Comparison of ENCODE assay signal across 10 cellular contexts in genomic region chr2:163737169-163737439, GRCh38. TPM values are rescaled to one million over a fixed set of nuclear protein-coding genes. Genes with fewer than 3 reads are reported as not detected.
A peak's percentile ranks its signal among the peaks of the same experiment; 100 is the strongest.
DNase-seq lines count a peak whose midpoint lies in the region; ATAC-seq and TF ChIP-seq lines count a peak whose summit lies in the region.
"Had no signal": no experiment of that assay in that cellular context is flagged by ENCODE, and none has a peak within 500 bp of the region (broad histone marks: within the 10 kb centered on the region; RNA-seq: fewer than 3 reads in every experiment).

No MANE protein-coding gene starts in this region.

- no peak overlapping the region for H2BK15ac ChIP-seq in mesenchymal stem cell (ENCODE audit: low read depth, poor library complexity, severe bottlenecking)

- peak overlapping the region; percentile 74 for H4K8ac ChIP-seq in mesenchymal stem cell (ENCODE audit: low read length)

- no peak overlapping the region for H2BK5ac ChIP-seq in mesenchymal stem cell (ENCODE audit: low read depth, low read length, poor library complexity, severe bottlenecking)

- peak overlapping the region; percentile 91 for H3K27ac Mint-ChIP-seq in chondrocyte (ENCODE audit: unreplicated experiment)

- peak overlapping the region; percentile 92 for H3K4me3 Mint-ChIP-seq in chondrocyte (ENCODE audit: unreplicated experiment)

- ATAC-seq in HG02678 (IDR thresholded peaks at IDR 0.05; ENCODE audit: unreplicated experiment): no peak
- ATAC-seq in HG03175 (IDR thresholded peaks at IDR 0.05; ENCODE audit: unreplicated experiment): no peak

- no peak overlapping the region for H3K4ac ChIP-seq in mesenchymal stem cell (ENCODE audit: low read depth in 1 of 2, low read length in 2 of 2)

- H2BK12ac ChIP-seq in mesenchymal stem cell (ENCODE audit: low read length in 2 of 2): peak overlapping the region; percentile 0 to 11

- 27% methylated on average over 6 of the region's 6 CpGs for WGBS in mesenchymal stem cell
- WGBS in testis, 2 donors: 17 to 25% methylated on average over 6 of the region's 6 CpGs

- no peak overlapping the region for H3K23ac ChIP-seq in mesenchymal stem cell (ENCODE audit: low read length in 2 of 2)

- no peak for TF ChIP-seq CTCF in chondrocyte (IDR thresholded peaks at IDR 0.05)
- no peak for TF ChIP-seq CTCF in testis (IDR thresholded peaks at IDR 0.05)

- peak overlapping the region; percentile 85 for H3K27ac ChIP-seq in mesenchymal stem cell (ENCODE audit: low read length, poor library complexity, severe bottlenecking)
- H3K27ac ChIP-seq in testis: peak overlapping the region; percentile 80 to 93

- H3K9me3 Mint-ChIP-seq in chondrocyte (ENCODE audit: low read depth): peaks cover 3% of the 10 kb centered on the region

- H3K9me3 ChIP-seq in mesenchymal stem cell (ENCODE audit: control insufficient read depth, low read length): no peaks in the 10 kb centered on the region
- H3K9me3 ChIP-seq in testis: no peaks in the 10 kb centered on the region

- DNase-seq in NCI-H526 (lab: John Stamatoyannopoulos, UW) (peak; percentile 69 to 81), chondrocyte (ENCODE audit: low spot score) (no peak), mesenchymal stem cell (no peak), testis (peak; percentile 18), kidney tubule cell (ENCODE audit: low spot score) (no peak), medulla oblongata (ENCODE audit: extremely low spot score) (no peak)
- DNase-seq: activated naive CD4-positive, alpha-beta T cell treated with Interleukin-2 at 50 U/mL for 16 hours; stimulated activated CD4-positive, alpha-beta T cell treated with anti-CD3 and anti-CD28 coated beads, Interleukin-15, amount 100 ng/mL, for 24 hours had no signal

- no peak overlapping the region for H2BK120ac ChIP-seq in mesenchymal stem cell (ENCODE audit: low read depth, low read length)

- no peaks in the 10 kb centered on the region for H3K36me3 Mint-ChIP-seq in chondrocyte (ENCODE audit: low read depth)

- H3K79me1 ChIP-seq in mesenchymal stem cell (replicated peaks; ENCODE audit: low read length, poor library complexity, severe bottlenecking): peaks cover 3% of the 10 kb centered on the region

- intact Hi-C loops in testis (cut with DNase I; ENCODE audit: low total_unique reads): no loop called here

- H3K36me3 ChIP-seq in mesenchymal stem cell (ENCODE audit: control insufficient read depth in 1 of 2, insufficient read depth in 2 of 2, low read depth in 1 of 2, low read length in 2 of 2): no peaks in the 10 kb centered on the region
- H3K36me3 ChIP-seq in testis (ENCODE audit: low read depth, missing control alignments): no peaks in the 10 kb centered on the region

- peaks cover 13% of the 10 kb centered on the region for H3K4me1 Mint-ChIP-seq in chondrocyte (ENCODE audit: low read depth)

- no peaks in the 10 kb centered on the region for H3K27me3 Mint-ChIP-seq in chondrocyte (ENCODE audit: low read depth)

- H3K4me2 ChIP-seq in mesenchymal stem cell (ENCODE audit: low read length, poor library complexity, severe bottlenecking): peak overlapping the region; percentile 79

- H3K4me1 ChIP-seq in mesenchymal stem cell (ENCODE audit: control insufficient read depth, insufficient read depth, low read depth, low read length): peaks cover 1% of the 10 kb centered on the region
- H3K4me1 ChIP-seq in testis: no peaks in the 10 kb centered on the region

- TF ChIP-seq POLR2A in testis (IDR thresholded peaks at IDR 0.05): no peak

- no peaks in the 10 kb centered on the region for H3K27me3 ChIP-seq in mesenchymal stem cell (ENCODE audit: control insufficient read depth in 1 of 2, insufficient read depth in 1 of 2, low read length in 2 of 2)
- H3K27me3 ChIP-seq in testis: no peaks in the 10 kb centered on the region

- no peak overlapping the region for H3K14ac ChIP-seq in mesenchymal stem cell (ENCODE audit: low read length in 2 of 2)

- H3K9ac ChIP-seq in mesenchymal stem cell (ENCODE audit: low read length): peak overlapping the region; percentile 91

- H3K4me3 ChIP-seq in mesenchymal stem cell (ENCODE audit: insufficient read depth in 1 of 2, low read depth in 1 of 2, low read length in 2 of 2): peak overlapping the region; percentile 64 to 86
- peak overlapping the region; percentile 72 to 73 for H3K4me3 ChIP-seq in testis

- no peak overlapping the region for H4K91ac ChIP-seq in mesenchymal stem cell (ENCODE audit: low read length)

- H2AK5ac ChIP-seq in mesenchymal stem cell (ENCODE audit: low read length, severe bottlenecking): no peak overlapping the region

- H2AFZ ChIP-seq in mesenchymal stem cell (ENCODE audit: low read depth, low read length): peak overlapping the region; percentile 88

- peak overlapping the region in 1 of 2 experiments; percentile 98 for H3K18ac ChIP-seq in mesenchymal stem cell (ENCODE audit: low read depth in 1 of 2, low read length in 2 of 2)

RNA-seq across cellular contexts. Expression of gene FIGN, which starts 1.3 kb away (rescaled TPM):
- 11.8 to 23.4 TPM (median 12.1 TPM) in 3 replicates for total RNA-seq in chondrocyte
- 6.1 TPM for polyA plus RNA-seq in mesenchymal stem cell (2013, experiment 1 of 2)
- 5.7 TPM for polyA plus RNA-seq in mesenchymal stem cell (2013, experiment 2 of 2)
- 1 to 10 TPM; 3.6 to 3.9 TPM for total RNA-seq in testis
- polyA plus RNA-seq in testis (ENCODE audit: insufficient read depth, low read depth, low replicate concordance): 3.5 TPM

Comparison
In these comparisons a context has a peak if more than half of its experiments do, and no peak if none do; other contexts are left out.
1. DNase-seq: peak in NCI-H526 (2 of 2) and testis (single experiment); none in chondrocyte (single experiment), mesenchymal stem cell (single experiment), kidney tubule cell (single experiment) and medulla oblongata (single experiment).